Comparison of ENCODE assay signal across 8 cellular contexts in genomic region chr12:118376089-118377004, GRCh38. TPM values are rescaled to one million over a fixed set of nuclear protein-coding genes. Genes with fewer than 3 reads are reported as not detected.
DNase-seq lines count a peak whose midpoint lies in the region; ATAC-seq, FAIRE-seq and TF ChIP-seq lines count a peak whose summit lies in the region.

Gene SUDS3, plus strand, starts transcription at chr12:118376555. Its CDS starts 137 bp downstream, at chr12:118376692.

- peak; percentile 85 for DNase-seq in GM10248 (ENCODE audit: extremely low spot score)
- DNase-seq in NCI-H524 treated with DMSO at 0.1 percent for 48 hours (lab: John Stamatoyannopoulos, UW): peak; percentile 49
- peak; percentile 89 to 97 for DNase-seq in activated CD4-positive, alpha-beta T cell treated with anti-CD3 and anti-CD28 coated beads for 4 hours
- peak; percentile 93 for DNase-seq in chondrocyte (ENCODE audit: low spot score)
- DNase-seq in kidney: peak; percentile 96
- peak; percentile 91 to 93 for DNase-seq in stimulated activated CD4-positive, alpha-beta T cell treated with anti-CD3 and anti-CD28 coated beads, Interleukin-15, amount 100 ng/mL, for 1 hour (ENCODE audit: low read depth in 1 of 2, low spot score in 1 of 2)

- peak within 1 kb of the TSS; percentile 65 to 93 for H3K9ac ChIP-seq in kidney (ENCODE audit: low read length in 2 of 2)

- TF ChIP-seq CTCF in GM10248 (IDR thresholded peaks at IDR 0.05; ENCODE audit: control extremely low read depth, extremely low read depth, low read depth, missing control alignments): peak; percentile 95
- TF ChIP-seq CTCF in chondrocyte (IDR thresholded peaks at IDR 0.05): peak; percentile 97
- TF ChIP-seq CTCF in kidney (IDR thresholded peaks at IDR 0.05; ENCODE audit: borderline replicate concordance, extremely low read depth, insufficient read depth): peak; percentile 93

- CTCF ChIA-PET in GM10248 (lab: Yijun Ruan, JAX): interaction anchor here (0.6 to 5.2 kb wide), 79 partner anchors 9 to 1730 kb away, joined by 3 to 142 read pairs (median 5); partner anchors contain the start of gene PEBP1

- H3K27ac Mint-ChIP-seq in chondrocyte (ENCODE audit: unreplicated experiment): peak within 1 kb of the TSS; percentile 99

- H3K36me3 Mint-ChIP-seq in chondrocyte (ENCODE audit: low read depth): peaks cover 3% of the 10 kb centered on the region

- peak; percentile 35 for ATAC-seq in HG03139 (IDR thresholded peaks at IDR 0.05; ENCODE audit: unreplicated experiment)
- ATAC-seq in GM18870 (IDR thresholded peaks at IDR 0.05; ENCODE audit: unreplicated experiment): no peak

- peaks cover 36% of the 10 kb centered on the region for H3K4me1 Mint-ChIP-seq in chondrocyte (ENCODE audit: low read depth)

- H3K4me3 ChIP-seq in kidney (ENCODE audit: low read length in 2 of 2): peak within 1 kb of the TSS; percentile 93 to 94

- POLR2A ChIA-PET in GM10248 (lab: Yijun Ruan, JAX): interaction anchor here (0.6 to 1.2 kb wide), 6 partner anchors 11 to 498 kb away, joined by 3 to 4 read pairs (median 3); partner anchors contain the start of gene PEBP1

- no peaks in the 10 kb centered on the region for H3K9me3 ChIP-seq in kidney (ENCODE audit: control insufficient read depth in 1 of 2, low read length in 2 of 2)

- H3K27ac ChIP-seq in kidney (ENCODE audit: low read depth in 2 of 2, low read length in 2 of 2): peak within 1 kb of the TSS; percentile 99 to 100

- no peaks in the 10 kb centered on the region for H3K9me3 Mint-ChIP-seq in chondrocyte (ENCODE audit: low read depth)

- intact Hi-C loops in kidney (cut with DNase I): no loop called here

- H3K27me3 Mint-ChIP-seq in chondrocyte (ENCODE audit: low read depth): no peaks in the 10 kb centered on the region

- H3K4me3 Mint-ChIP-seq in chondrocyte (ENCODE audit: unreplicated experiment): peak within 1 kb of the TSS; percentile 76

- FAIRE-seq in kidney (lab: Jason Lieb, UNC): no peak

- peaks cover 8 to 13% of the 10 kb centered on the region in 2 donors for H3K4me1 ChIP-seq in kidney (ENCODE audit: control insufficient read depth in 1 of 2, insufficient read depth in 1 of 2, low read depth in 1 of 2, low read length in 2 of 2)

- H3K36me3 ChIP-seq in kidney (ENCODE audit: control insufficient read depth in 1 of 2, insufficient read depth in 2 of 2, low read length in 2 of 2): peaks cover 4 to 13% of the 10 kb centered on the region in 2 donors

RNA-seq across cellular contexts. Expression of gene SUDS3, which starts in this region (rescaled TPM):
- total RNA-seq in chondrocyte: 22.6 to 27.8 TPM (median 23.4 TPM) in 3 replicates
- total RNA-seq in kidney: 29.0 TPM
- polyA plus RNA-seq in kidney (ENCODE audit: insufficient read depth, low read depth, low replicate concordance): 14.9 TPM
